Comparison of ENCODE assay signal across 1 cellular context in the genomic region with DNA sequence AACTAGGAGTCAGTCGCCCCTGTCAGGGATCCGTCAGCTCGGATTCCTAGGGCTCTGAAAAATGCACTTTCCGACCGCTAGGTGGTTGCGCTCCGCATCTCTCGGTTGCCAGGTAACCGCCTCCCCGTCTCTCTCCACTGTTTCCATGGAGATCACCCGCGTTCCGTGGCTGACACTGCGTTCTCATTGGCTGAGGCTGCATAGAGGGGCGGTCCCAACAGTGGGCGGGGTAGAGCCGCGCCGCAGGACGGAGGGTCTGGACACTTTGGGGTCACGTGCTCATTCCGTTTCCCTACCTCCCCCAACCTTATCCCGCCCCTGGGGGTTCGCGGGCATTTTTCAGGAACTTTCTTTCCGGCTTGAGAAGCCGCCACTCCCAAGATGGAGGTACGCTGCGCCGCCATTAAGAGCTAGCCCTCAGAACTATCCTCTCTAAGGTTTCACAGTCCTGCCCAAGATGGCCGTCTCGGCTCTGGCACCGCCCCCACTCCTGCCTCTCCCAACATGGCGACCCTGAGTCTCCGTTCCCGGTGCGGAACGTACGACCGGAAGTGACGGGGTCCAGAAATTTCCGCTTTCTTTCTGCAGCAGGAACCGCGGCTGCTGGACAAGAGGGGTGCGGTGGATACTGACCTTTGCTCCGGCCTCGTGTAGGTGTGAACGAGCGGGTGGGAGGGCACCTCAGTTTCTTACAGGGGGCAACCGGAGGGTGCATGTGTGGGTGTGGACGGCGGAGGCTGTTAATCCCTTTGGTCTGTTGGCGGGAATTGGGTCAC.
A peak's percentile ranks its signal among the peaks of the same experiment; 100 is the strongest.
TF ChIP-seq lines count a peak whose summit lies in the region.

TSS of gene ODAD3 (minus strand) at position 65 of the 776 bp plus-strand sequence. CDS start 105 bp downstream, outside the sequence.
A gene with protein sequence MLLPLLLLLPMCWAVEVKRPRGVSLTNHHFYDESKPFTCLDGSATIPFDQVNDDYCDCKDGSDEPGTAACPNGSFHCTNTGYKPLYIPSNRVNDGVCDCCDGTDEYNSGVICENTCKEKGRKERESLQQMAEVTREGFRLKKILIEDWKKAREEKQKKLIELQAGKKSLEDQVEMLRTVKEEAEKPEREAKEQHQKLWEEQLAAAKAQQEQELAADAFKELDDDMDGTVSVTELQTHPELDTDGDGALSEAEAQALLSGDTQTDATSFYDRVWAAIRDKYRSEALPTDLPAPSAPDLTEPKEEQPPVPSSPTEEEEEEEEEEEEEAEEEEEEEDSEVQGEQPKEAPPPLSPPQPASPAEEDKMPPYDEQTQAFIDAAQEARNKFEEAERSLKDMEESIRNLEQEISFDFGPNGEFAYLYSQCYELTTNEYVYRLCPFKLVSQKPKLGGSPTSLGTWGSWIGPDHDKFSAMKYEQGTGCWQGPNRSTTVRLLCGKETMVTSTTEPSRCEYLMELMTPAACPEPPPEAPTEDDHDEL (plus strand): TSS at position 579 of the 776 bp plus-strand sequence. CDS start 483 bp downstream, outside the sequence.

TF ChIP-seq in K562, 482 proteins besides CTCF, POLR2A, EP300 and RAD21 (continued from another document and continues in another):
- TF ChIP-seq HMBOX1 (IDR thresholded peaks at IDR 0.05) (no peak), SIX5 (IDR thresholded peaks at IDR 0.05; ENCODE audit: borderline replicate concordance in 1 of 2, insufficient read depth in 1 of 2, low read depth in 1 of 2, low read length in 2 of 2) (peak; percentile 83 to 89), TCF3 (CRISPR knock-in tag; IDR thresholded peaks at IDR 0.05) (no peak), SIN3A (IDR thresholded peaks at IDR 0.05; ENCODE audit: borderline replicate concordance in 2 of 2, control insufficient read depth in 1 of 2, low read depth in 2 of 2, low read length in 2 of 2) (peak; percentile 82 to 84; a peak in 2 of 4 replicates), ZFX (CRISPR knock-in tag; IDR thresholded peaks at IDR 0.05) (0 out of 2 replicates have a peak, but pooled peaks have one; percentile 47), ZBTB11 (CRISPR knock-in tag; IDR thresholded peaks at IDR 0.05) (peak in 1 of 3 experiments; percentile 96; a peak in 2 of 6 replicates), TEAD1 (CRISPR knock-in tag; IDR thresholded peaks at IDR 0.05) (peak in 1 of 2 experiments; percentile 85; a peak in 2 of 4 replicates), CC2D1A (IDR thresholded peaks at IDR 0.05) (no peak), TCFL5 (CRISPR knock-in tag; conservative IDR thresholded peaks at IDR 0.05) (no peak), ZNF134 (CRISPR knock-in tag; conservative IDR thresholded peaks at IDR 0.05) (peak; percentile 32; the same call in 1 of the 2 replicates), ARNT (IDR thresholded peaks at IDR 0.05) (no peak), TEAD2 (tag; IDR thresholded peaks at IDR 0.05) (no peak), NFRKB (IDR thresholded peaks at IDR 0.05; ENCODE audit: low read depth) (peak; percentile 55; the same call in 1 of the 2 replicates), SMAD3 (CRISPR knock-in tag; conservative IDR thresholded peaks at IDR 0.05) (peak; percentile 77; the same call in 1 of the 2 replicates), ID3 (CRISPR knock-in tag; IDR thresholded peaks at IDR 0.05) (no peak), ID3 (tag; IDR thresholded peaks at IDR 0.05) (peak; percentile 85), SAFB2 (IDR thresholded peaks at IDR 0.05; ENCODE audit: borderline replicate concordance, low read depth, low read length, severe bottlenecking) (no peak), NFIC (IDR thresholded peaks at IDR 0.05) (0 out of 2 replicates have a peak, but pooled peaks have one; percentile 19), GTF3C2 (IDR thresholded peaks at IDR 0.05; ENCODE audit: borderline replicate concordance, extremely low read depth, insufficient read length) (no peak), DACH1 (IDR thresholded peaks at IDR 0.05; ENCODE audit: partially characterized antibody) (no peak), CREB1 (IDR thresholded peaks at IDR 0.05) (peak; percentile 89), CREB1 (CRISPR knock-in tag; IDR thresholded peaks at IDR 0.05) (peak; percentile 93), KDM5B (IDR thresholded peaks at IDR 0.05; ENCODE audit: insufficient replicate concordance, low read depth, low read length) (peak; percentile 48), PTTG1 (tag; IDR thresholded peaks at IDR 0.05; ENCODE audit: low read depth) (no peak), ZNF584 (CRISPR knock-in tag; IDR thresholded peaks at IDR 0.05; ENCODE audit: low read depth) (peak; percentile 96)
- TF ChIP-seq, protein P1, sequence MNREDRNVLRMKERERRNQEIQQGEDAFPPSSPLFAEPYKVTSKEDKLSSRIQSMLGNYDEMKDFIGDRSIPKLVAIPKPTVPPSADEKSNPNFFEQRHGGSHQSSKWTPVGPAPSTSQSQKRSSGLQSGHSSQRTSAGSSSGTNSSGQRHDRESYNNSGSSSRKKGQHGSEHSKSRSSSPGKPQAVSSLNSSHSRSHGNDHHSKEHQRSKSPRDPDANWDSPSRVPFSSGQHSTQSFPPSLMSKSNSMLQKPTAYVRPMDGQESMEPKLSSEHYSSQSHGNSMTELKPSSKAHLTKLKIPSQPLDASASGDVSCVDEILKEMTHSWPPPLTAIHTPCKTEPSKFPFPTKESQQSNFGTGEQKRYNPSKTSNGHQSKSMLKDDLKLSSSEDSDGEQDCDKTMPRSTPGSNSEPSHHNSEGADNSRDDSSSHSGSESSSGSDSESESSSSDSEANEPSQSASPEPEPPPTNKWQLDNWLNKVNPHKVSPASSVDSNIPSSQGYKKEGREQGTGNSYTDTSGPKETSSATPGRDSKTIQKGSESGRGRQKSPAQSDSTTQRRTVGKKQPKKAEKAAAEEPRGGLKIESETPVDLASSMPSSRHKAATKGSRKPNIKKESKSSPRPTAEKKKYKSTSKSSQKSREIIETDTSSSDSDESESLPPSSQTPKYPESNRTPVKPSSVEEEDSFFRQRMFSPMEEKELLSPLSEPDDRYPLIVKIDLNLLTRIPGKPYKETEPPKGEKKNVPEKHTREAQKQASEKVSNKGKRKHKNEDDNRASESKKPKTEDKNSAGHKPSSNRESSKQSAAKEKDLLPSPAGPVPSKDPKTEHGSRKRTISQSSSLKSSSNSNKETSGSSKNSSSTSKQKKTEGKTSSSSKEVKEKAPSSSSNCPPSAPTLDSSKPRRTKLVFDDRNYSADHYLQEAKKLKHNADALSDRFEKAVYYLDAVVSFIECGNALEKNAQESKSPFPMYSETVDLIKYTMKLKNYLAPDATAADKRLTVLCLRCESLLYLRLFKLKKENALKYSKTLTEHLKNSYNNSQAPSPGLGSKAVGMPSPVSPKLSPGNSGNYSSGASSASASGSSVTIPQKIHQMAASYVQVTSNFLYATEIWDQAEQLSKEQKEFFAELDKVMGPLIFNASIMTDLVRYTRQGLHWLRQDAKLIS (CRISPR knock-in tag; IDR thresholded peaks at IDR 0.05), result no peak
- TF ChIP-seq, protein P2, sequence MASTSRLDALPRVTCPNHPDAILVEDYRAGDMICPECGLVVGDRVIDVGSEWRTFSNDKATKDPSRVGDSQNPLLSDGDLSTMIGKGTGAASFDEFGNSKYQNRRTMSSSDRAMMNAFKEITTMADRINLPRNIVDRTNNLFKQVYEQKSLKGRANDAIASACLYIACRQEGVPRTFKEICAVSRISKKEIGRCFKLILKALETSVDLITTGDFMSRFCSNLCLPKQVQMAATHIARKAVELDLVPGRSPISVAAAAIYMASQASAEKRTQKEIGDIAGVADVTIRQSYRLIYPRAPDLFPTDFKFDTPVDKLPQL (IDR thresholded peaks at IDR 0.05; ENCODE audit: extremely low read depth, insufficient read length), result no peak
- TF ChIP-seq, protein P3, sequence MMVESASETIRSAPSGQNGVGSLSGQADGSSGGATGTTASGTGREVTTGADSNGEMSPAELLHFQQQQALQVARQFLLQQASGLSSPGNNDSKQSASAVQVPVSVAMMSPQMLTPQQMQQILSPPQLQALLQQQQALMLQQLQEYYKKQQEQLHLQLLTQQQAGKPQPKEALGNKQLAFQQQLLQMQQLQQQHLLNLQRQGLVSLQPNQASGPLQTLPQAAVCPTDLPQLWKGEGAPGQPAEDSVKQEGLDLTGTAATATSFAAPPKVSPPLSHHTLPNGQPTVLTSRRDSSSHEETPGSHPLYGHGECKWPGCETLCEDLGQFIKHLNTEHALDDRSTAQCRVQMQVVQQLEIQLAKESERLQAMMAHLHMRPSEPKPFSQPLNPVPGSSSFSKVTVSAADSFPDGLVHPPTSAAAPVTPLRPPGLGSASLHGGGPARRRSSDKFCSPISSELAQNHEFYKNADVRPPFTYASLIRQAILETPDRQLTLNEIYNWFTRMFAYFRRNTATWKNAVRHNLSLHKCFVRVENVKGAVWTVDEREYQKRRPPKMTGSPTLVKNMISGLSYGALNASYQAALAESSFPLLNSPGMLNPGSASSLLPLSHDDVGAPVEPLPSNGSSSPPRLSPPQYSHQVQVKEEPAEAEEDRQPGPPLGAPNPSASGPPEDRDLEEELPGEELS (CRISPR knock-in tag; IDR thresholded peaks at IDR 0.05; ENCODE audit: borderline replicate concordance), result 0 out of 2 replicates have a peak, but pooled peaks have one; percentile 50
- TF ChIP-seq, protein P4, sequence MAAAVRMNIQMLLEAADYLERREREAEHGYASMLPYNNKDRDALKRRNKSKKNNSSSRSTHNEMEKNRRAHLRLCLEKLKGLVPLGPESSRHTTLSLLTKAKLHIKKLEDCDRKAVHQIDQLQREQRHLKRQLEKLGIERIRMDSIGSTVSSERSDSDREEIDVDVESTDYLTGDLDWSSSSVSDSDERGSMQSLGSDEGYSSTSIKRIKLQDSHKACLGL (CRISPR knock-in tag; IDR thresholded peaks at IDR 0.05; ENCODE audit: borderline replicate concordance, poor library complexity, severe bottlenecking), result no peak
- TF ChIP-seq, protein P5, sequence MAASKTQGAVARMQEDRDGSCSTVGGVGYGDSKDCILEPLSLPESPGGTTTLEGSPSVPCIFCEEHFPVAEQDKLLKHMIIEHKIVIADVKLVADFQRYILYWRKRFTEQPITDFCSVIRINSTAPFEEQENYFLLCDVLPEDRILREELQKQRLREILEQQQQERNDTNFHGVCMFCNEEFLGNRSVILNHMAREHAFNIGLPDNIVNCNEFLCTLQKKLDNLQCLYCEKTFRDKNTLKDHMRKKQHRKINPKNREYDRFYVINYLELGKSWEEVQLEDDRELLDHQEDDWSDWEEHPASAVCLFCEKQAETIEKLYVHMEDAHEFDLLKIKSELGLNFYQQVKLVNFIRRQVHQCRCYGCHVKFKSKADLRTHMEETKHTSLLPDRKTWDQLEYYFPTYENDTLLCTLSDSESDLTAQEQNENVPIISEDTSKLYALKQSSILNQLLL (CRISPR knock-in tag; IDR thresholded peaks at IDR 0.05; ENCODE audit: borderline replicate concordance), result no peak
- TF ChIP-seq, protein P6, sequence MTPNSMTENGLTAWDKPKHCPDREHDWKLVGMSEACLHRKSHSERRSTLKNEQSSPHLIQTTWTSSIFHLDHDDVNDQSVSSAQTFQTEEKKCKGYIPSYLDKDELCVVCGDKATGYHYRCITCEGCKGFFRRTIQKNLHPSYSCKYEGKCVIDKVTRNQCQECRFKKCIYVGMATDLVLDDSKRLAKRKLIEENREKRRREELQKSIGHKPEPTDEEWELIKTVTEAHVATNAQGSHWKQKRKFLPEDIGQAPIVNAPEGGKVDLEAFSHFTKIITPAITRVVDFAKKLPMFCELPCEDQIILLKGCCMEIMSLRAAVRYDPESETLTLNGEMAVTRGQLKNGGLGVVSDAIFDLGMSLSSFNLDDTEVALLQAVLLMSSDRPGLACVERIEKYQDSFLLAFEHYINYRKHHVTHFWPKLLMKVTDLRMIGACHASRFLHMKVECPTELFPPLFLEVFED (CRISPR knock-in tag; conservative IDR thresholded peaks at IDR 0.05), result 0 out of 2 replicates have a peak, but pooled peaks have one; percentile 29
